ENCODE assay signal across 15 cellular contexts in the genomic region with DNA sequence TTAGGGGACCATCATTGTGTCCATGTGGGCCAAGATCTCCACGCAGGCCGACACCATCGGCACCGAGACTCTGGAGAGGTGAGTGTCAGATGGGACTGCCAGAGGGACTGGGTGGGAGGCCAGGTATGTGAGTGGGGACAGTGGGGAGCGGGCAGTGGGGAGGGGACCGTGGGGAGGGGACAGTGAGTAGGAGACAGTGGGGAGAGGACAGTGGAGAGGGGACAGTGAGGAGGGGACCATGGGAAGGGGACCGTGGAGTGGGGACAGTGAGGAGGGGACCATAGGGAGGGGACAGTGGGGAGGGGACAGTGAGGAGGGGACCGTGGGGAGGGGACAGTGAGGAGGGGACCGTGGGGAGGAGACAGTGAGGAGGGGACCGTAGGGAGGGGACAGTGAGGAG. TPM values are rescaled to one million over a fixed set of nuclear protein-coding genes. Genes with fewer than 3 reads are reported as not detected.
"Had no signal": no experiment of that assay in that cellular context is flagged by ENCODE, and none has a peak within 500 bp of the region (broad histone marks: within the 10 kb centered on the region; RNA-seq: fewer than 3 reads in every experiment).

No MANE protein-coding gene starts in this region.

RNA-seq across cellular contexts. Expression of a gene that starts 2.6 kb away (rescaled TPM):
- total RNA-seq: activated B cell treated with CpG ODN at 0.5 μM for 24 hours; activated CD4-positive, alpha-beta memory T cell treated with anti-CD3 and anti-CD28 coated beads for 36 hours; activated CD4-positive, alpha-beta memory T cell treated with anti-CD3 and anti-CD28 coated beads, Interleukin-2, amount 10 ng/mL, durations not matched to agents 7 days and 5 days; activated CD4-positive, alpha-beta T cell treated with anti-CD3 and anti-CD28 coated beads for 36 hours; activated CD4-positive, alpha-beta T cell treated with anti-CD3 and anti-CD28 coated beads, Interleukin-2, amount 10 ng/mL, durations not matched to agents 24 days and 14 days; activated CD4-positive, alpha-beta T cell treated with anti-CD3 and anti-CD28 coated beads, Interleukin-2, amount 10 ng/mL, durations not matched to agents 7 days and 5 days; activated CD8-positive, alpha-beta memory T cell treated with anti-CD3 and anti-CD28 coated beads for 36 hours; activated CD8-positive, alpha-beta memory T cell treated with anti-CD3 and anti-CD28 coated beads, Interleukin-2, amount 10 ng/mL, durations not matched to agents 7 days and 5 days; activated CD8-positive, alpha-beta T cell treated with anti-CD3 and anti-CD28 coated beads for 36 hours; activated CD8-positive, alpha-beta T cell treated with anti-CD3 and anti-CD28 coated beads, Interleukin-2, amount 10 ng/mL, durations not matched to agents 7 days and 5 days; T-cell; T-helper 1 cell treated with Interleukin-12 subunit alpha and Interleukin-12 subunit beta and Interleukin-4 antibody, amounts not matched to agents 30 ng/mL and 1 ng/mL, for 36 hours; T-helper 17 cell; T-helper 2 cell treated with Interferon-gamma antibody and Interleukin-4, amounts not matched to agents 100 ng/mL and 5 ng/mL, for 36 hours; WTC11 had no signal

RNA-seq across cellular contexts. Expression of a gene that starts 9.5 kb away (rescaled TPM):
- total RNA-seq: activated CD4-positive, alpha-beta memory T cell treated with anti-CD3 and anti-CD28 coated beads for 36 hours; activated CD4-positive, alpha-beta memory T cell treated with anti-CD3 and anti-CD28 coated beads, Interleukin-2, amount 10 ng/mL, durations not matched to agents 7 days and 5 days; activated CD4-positive, alpha-beta T cell treated with anti-CD3 and anti-CD28 coated beads for 36 hours; activated CD4-positive, alpha-beta T cell treated with anti-CD3 and anti-CD28 coated beads, Interleukin-2, amount 10 ng/mL, durations not matched to agents 24 days and 14 days; activated CD8-positive, alpha-beta memory T cell treated with anti-CD3 and anti-CD28 coated beads for 36 hours; activated CD8-positive, alpha-beta memory T cell treated with anti-CD3 and anti-CD28 coated beads, Interleukin-2, amount 10 ng/mL, durations not matched to agents 7 days and 5 days; activated CD8-positive, alpha-beta T cell treated with anti-CD3 and anti-CD28 coated beads for 36 hours; activated CD8-positive, alpha-beta T cell treated with anti-CD3 and anti-CD28 coated beads, Interleukin-2, amount 10 ng/mL, durations not matched to agents 7 days and 5 days; T-helper 1 cell treated with Interleukin-12 subunit alpha and Interleukin-12 subunit beta and Interleukin-4 antibody, amounts not matched to agents 30 ng/mL and 1 ng/mL, for 36 hours; T-helper 17 cell; T-helper 2 cell treated with Interferon-gamma antibody and Interleukin-4, amounts not matched to agents 100 ng/mL and 5 ng/mL, for 36 hours had no signal

RNA-seq across cellular contexts. Expression of a gene that starts 10.7 kb away (rescaled TPM):
- total RNA-seq: activated B cell treated with CpG ODN at 0.5 μM for 24 hours; activated CD4-positive, alpha-beta memory T cell treated with anti-CD3 and anti-CD28 coated beads for 36 hours; activated CD4-positive, alpha-beta memory T cell treated with anti-CD3 and anti-CD28 coated beads, Interleukin-2, amount 10 ng/mL, durations not matched to agents 7 days and 5 days; activated CD4-positive, alpha-beta T cell treated with anti-CD3 and anti-CD28 coated beads for 36 hours; activated CD4-positive, alpha-beta T cell treated with anti-CD3 and anti-CD28 coated beads, Interleukin-2, amount 10 ng/mL, durations not matched to agents 24 days and 14 days; activated CD4-positive, alpha-beta T cell treated with anti-CD3 and anti-CD28 coated beads, Interleukin-2, amount 10 ng/mL, durations not matched to agents 7 days and 5 days; activated CD8-positive, alpha-beta memory T cell treated with anti-CD3 and anti-CD28 coated beads for 36 hours; activated CD8-positive, alpha-beta memory T cell treated with anti-CD3 and anti-CD28 coated beads, Interleukin-2, amount 10 ng/mL, durations not matched to agents 7 days and 5 days; activated CD8-positive, alpha-beta T cell treated with anti-CD3 and anti-CD28 coated beads for 36 hours; activated CD8-positive, alpha-beta T cell treated with anti-CD3 and anti-CD28 coated beads, Interleukin-2, amount 10 ng/mL, durations not matched to agents 7 days and 5 days; T-helper 1 cell treated with Interleukin-12 subunit alpha and Interleukin-12 subunit beta and Interleukin-4 antibody, amounts not matched to agents 30 ng/mL and 1 ng/mL, for 36 hours; T-helper 17 cell; T-helper 2 cell treated with Interferon-gamma antibody and Interleukin-4, amounts not matched to agents 100 ng/mL and 5 ng/mL, for 36 hours had no signal

RNA-seq across cellular contexts. Expression of a gene that starts 13.3 kb away (rescaled TPM):
- total RNA-seq: activated CD4-positive, alpha-beta memory T cell treated with anti-CD3 and anti-CD28 coated beads for 36 hours; activated CD4-positive, alpha-beta memory T cell treated with anti-CD3 and anti-CD28 coated beads, Interleukin-2, amount 10 ng/mL, durations not matched to agents 7 days and 5 days; activated CD4-positive, alpha-beta T cell treated with anti-CD3 and anti-CD28 coated beads for 36 hours; activated CD4-positive, alpha-beta T cell treated with anti-CD3 and anti-CD28 coated beads, Interleukin-2, amount 10 ng/mL, durations not matched to agents 24 days and 14 days; activated CD4-positive, alpha-beta T cell treated with anti-CD3 and anti-CD28 coated beads, Interleukin-2, amount 10 ng/mL, durations not matched to agents 7 days and 5 days; activated CD8-positive, alpha-beta memory T cell treated with anti-CD3 and anti-CD28 coated beads for 36 hours; activated CD8-positive, alpha-beta memory T cell treated with anti-CD3 and anti-CD28 coated beads, Interleukin-2, amount 10 ng/mL, durations not matched to agents 7 days and 5 days; activated CD8-positive, alpha-beta T cell treated with anti-CD3 and anti-CD28 coated beads for 36 hours; activated CD8-positive, alpha-beta T cell treated with anti-CD3 and anti-CD28 coated beads, Interleukin-2, amount 10 ng/mL, durations not matched to agents 7 days and 5 days; T-helper 1 cell treated with Interleukin-12 subunit alpha and Interleukin-12 subunit beta and Interleukin-4 antibody, amounts not matched to agents 30 ng/mL and 1 ng/mL, for 36 hours; T-helper 2 cell treated with Interferon-gamma antibody and Interleukin-4, amounts not matched to agents 100 ng/mL and 5 ng/mL, for 36 hours had no signal

RNA-seq across cellular contexts. Expression of a gene that starts 17.1 kb away (rescaled TPM):
- total RNA-seq: activated B cell treated with CpG ODN at 0.5 μM for 24 hours; activated CD4-positive, alpha-beta memory T cell treated with anti-CD3 and anti-CD28 coated beads for 36 hours; activated CD4-positive, alpha-beta memory T cell treated with anti-CD3 and anti-CD28 coated beads, Interleukin-2, amount 10 ng/mL, durations not matched to agents 7 days and 5 days; activated CD4-positive, alpha-beta T cell treated with anti-CD3 and anti-CD28 coated beads, Interleukin-2, amount 10 ng/mL, durations not matched to agents 7 days and 5 days; activated CD8-positive, alpha-beta memory T cell treated with anti-CD3 and anti-CD28 coated beads, Interleukin-2, amount 10 ng/mL, durations not matched to agents 7 days and 5 days; activated CD8-positive, alpha-beta T cell treated with anti-CD3 and anti-CD28 coated beads, Interleukin-2, amount 10 ng/mL, durations not matched to agents 7 days and 5 days; T-cell; T-helper 1 cell treated with Interleukin-12 subunit alpha and Interleukin-12 subunit beta and Interleukin-4 antibody, amounts not matched to agents 30 ng/mL and 1 ng/mL, for 36 hours; T-helper 17 cell; T-helper 2 cell treated with Interferon-gamma antibody and Interleukin-4, amounts not matched to agents 100 ng/mL and 5 ng/mL, for 36 hours had no signal
